Comparison of ENCODE assay signal across 17 cellular contexts in the genomic region with DNA sequence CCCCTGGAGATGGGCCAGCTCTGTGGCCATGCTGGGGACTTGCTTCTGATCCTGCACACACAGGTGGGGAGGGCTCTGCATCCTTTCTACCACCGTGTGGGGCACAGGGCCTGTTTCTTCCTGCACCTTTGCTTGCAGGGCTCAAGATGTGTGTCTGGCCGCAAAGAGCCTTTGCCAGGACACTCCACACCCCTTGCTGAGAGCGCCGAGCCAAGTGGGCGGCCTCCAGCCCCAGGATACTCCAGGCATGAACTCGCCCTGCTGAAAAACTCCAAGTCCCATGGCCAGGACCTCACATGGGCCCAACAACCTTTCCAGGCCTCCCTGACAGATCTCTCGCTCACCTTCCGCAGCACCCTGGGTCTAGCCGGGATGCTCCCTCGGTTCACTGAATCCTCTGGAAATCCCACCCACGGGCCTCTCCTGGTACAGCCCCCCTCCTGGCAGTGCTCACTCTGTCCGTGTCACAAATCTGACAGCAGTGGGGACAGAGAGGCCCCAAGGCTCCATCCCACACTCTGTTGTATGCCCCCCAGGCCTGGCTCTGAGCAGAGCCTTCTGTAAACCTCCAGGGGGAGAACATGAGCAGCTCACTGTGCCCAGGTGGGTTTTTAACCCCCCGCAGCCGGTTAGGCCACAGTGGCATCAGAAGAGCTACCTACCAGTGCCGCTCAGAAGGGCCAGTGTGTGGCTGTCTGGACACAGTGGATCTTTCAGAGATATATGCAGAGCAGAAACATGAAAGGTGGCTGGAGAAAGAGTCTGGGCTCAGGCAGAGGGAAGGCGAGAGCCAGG. TPM values are rescaled to one million over a fixed set of nuclear protein-coding genes. Genes with fewer than 3 reads are reported as not detected.
DNase-seq lines count a peak whose midpoint lies in the region; ATAC-seq and TF ChIP-seq lines count a peak whose summit lies in the region.
"Had no signal": no experiment of that assay in that cellular context is flagged by ENCODE, and none has a peak within 500 bp of the region (broad histone marks: within the 10 kb centered on the region; RNA-seq: fewer than 3 reads in every experiment).

No MANE protein-coding gene starts in this region.

- POLR2A ChIA-PET in PC-3 (lab: Charles Lee; ENCODE audit: unreplicated experiment) = no interaction called here

- H2AFZ ChIP-seq in DND-41 (ENCODE audit: low read depth, low read length) (no peak overlapping the region), PC-3 (ENCODE audit: low read length) (no peak overlapping the region)

- H3K4me1 Mint-ChIP-seq in neural crest cell = peaks cover 80% of the 10 kb centered on the region

- peak; percentile 7 for TF ChIP-seq CTCF in DND-41 (IDR thresholded peaks at IDR 0.05; ENCODE audit: borderline replicate concordance, extremely low read depth, low read length, poor library complexity, severe bottlenecking)
- TF ChIP-seq CTCF in PC-3 (conservative IDR thresholded peaks at IDR 0.05; ENCODE audit: low read depth, low read length) = peak; percentile 56
- peak; percentile 3 for TF ChIP-seq CTCF in epithelial cell of esophagus (IDR thresholded peaks at IDR 0.05; ENCODE audit: insufficient read depth, low read depth, low read length, missing control alignments)
- no peak for TF ChIP-seq CTCF in neural crest cell (conservative IDR thresholded peaks at IDR 0.05)

- no peak overlapping the region for H3K4me3 ChIP-seq in DND-41 (ENCODE audit: low read depth in 1 of 2, low read length in 2 of 2)
- H3K4me3 ChIP-seq in PC-3 (ENCODE audit: low read length) = no peak overlapping the region
- no peak overlapping the region for H3K4me3 ChIP-seq in epithelial cell of esophagus (ENCODE audit: low read length)
- H3K4me3 ChIP-seq: BLaER1 treated with 17β-estradiol and CSF1 and Interleukin-3, amounts not matched to agents 10 nM and 100 nM; psoas muscle had no signal

- H3K4me1 ChIP-seq in DND-41 (ENCODE audit: insufficient read depth, low read length) = no peaks in the 10 kb centered on the region
- peaks cover 40% of the 10 kb centered on the region for H3K4me1 ChIP-seq in PC-3 (ENCODE audit: insufficient read depth, low read length)

- H3K36me3 Mint-ChIP-seq in neural crest cell (ENCODE audit: low read depth) = no peaks in the 10 kb centered on the region

- ATAC-seq in DND-41 (ENCODE audit: insufficient read depth, low read depth) (peak; percentile 47; the same call in 2 of the 3 replicates), PC-3 (peak; percentile 8), HG02759 (IDR thresholded peaks at IDR 0.05; ENCODE audit: unreplicated experiment) (no peak), GM18909 (IDR thresholded peaks at IDR 0.05; ENCODE audit: poor library complexity, unreplicated experiment) (no peak)
- ATAC-seq: psoas muscle had no signal

- peak overlapping the region; percentile 72 for H3K4me3 Mint-ChIP-seq in neural crest cell

- H3K27ac ChIP-seq in DND-41 (ENCODE audit: low read length) (no peak overlapping the region), PC-3 (ENCODE audit: low read length) (peak overlapping the region; percentile 8)
- H3K27ac ChIP-seq: BLaER1 treated with 17β-estradiol and CSF1 and Interleukin-3, amounts not matched to agents 10 nM and 100 nM; foreskin keratinocyte; psoas muscle had no signal

- H3K9me3 ChIP-seq in DND-41 (ENCODE audit: insufficient read depth, low read length, severe bottlenecking) = no peaks in the 10 kb centered on the region
- H3K9me3 ChIP-seq in PC-3 (ENCODE audit: low read length) = no peaks in the 10 kb centered on the region
- H3K9me3 ChIP-seq: BLaER1 treated with 17β-estradiol and CSF1 and Interleukin-3, amounts not matched to agents 10 nM and 100 nM; psoas muscle had no signal

- BruUV-seq in PC-3 (replicated peaks; lab: Mats Ljungman, UMichigan) = no TSS peak

- intact Hi-C loops in PC-3 (cut with micrococcal nuclease) = no loop called here

- H3K9me2 ChIP-seq in PC-3 (replicated peaks; ENCODE audit: low read length) = no peaks in the 10 kb centered on the region

- H3K4me2 ChIP-seq in DND-41 (ENCODE audit: insufficient read depth, low read length) (no peak overlapping the region), PC-3 (ENCODE audit: low read length) (peak overlapping the region; percentile 1)

- H3K9ac ChIP-seq in DND-41 (ENCODE audit: low read depth, low read length) (no peak overlapping the region), PC-3 (ENCODE audit: low read length) (0 out of 2 replicates have a peak overlapping the region, but pooled peaks have one; percentile 5)

- DNase-seq in DND-41 (no peak), PC-3 (no peak), epithelial cell of esophagus (ENCODE audit: low read depth) (no peak), neural crest cell (ENCODE audit: low read depth, low spot score) (no peak), kidney glomerular epithelial cell (lab: John Stamatoyannopoulos, UW) (no peak), NCI-H2196 treated with DMSO at 0.1 percent for 48 hours (lab: John Stamatoyannopoulos, UW; ENCODE audit: unreplicated experiment) (no peak)
- DNase-seq: activated CD4-positive, alpha-beta T cell treated with anti-CD3 and anti-CD28 coated beads, Interleukin-2, amount 50 U/mL, for 1 hour; amniotic stem cell; DMS79; NCI-H446; psoas muscle; trophoblast cell had no signal

- H3F3A ChIP-seq in PC-3 (ENCODE audit: low read length, unreplicated experiment) = no peaks in the 10 kb centered on the region

- H3K27me3 ChIP-seq in DND-41 (ENCODE audit: insufficient read depth, low read length, poor library complexity) (no peaks in the 10 kb centered on the region), PC-3 (ENCODE audit: low read length) (no peaks in the 10 kb centered on the region)
- H3K27me3 ChIP-seq: BLaER1 treated with 17β-estradiol and CSF1 and Interleukin-3, amounts not matched to agents 10 nM and 100 nM; foreskin keratinocyte had no signal

- H3K79me2 ChIP-seq in DND-41 (ENCODE audit: insufficient read depth, low read length) = no peaks in the 10 kb centered on the region
- no peaks in the 10 kb centered on the region for H3K79me2 ChIP-seq in PC-3 (ENCODE audit: low read length)

- no peaks in the 10 kb centered on the region for H3K9me3 Mint-ChIP-seq in neural crest cell

- peak overlapping the region; percentile 99 for H3K27ac Mint-ChIP-seq in neural crest cell (ENCODE audit: unreplicated experiment)

- no peaks in the 10 kb centered on the region for H3K27me3 Mint-ChIP-seq in neural crest cell (ENCODE audit: low read depth)

- CTCF ChIA-PET in PC-3 (lab: Charles Lee) = no interaction called here

- peaks cover 46% of the 10 kb centered on the region for H4K20me1 ChIP-seq in DND-41 (ENCODE audit: insufficient read depth, low read length)
- no peaks in the 10 kb centered on the region for H4K20me1 ChIP-seq in PC-3 (ENCODE audit: low read length)

- H3K36me3 ChIP-seq in DND-41 (ENCODE audit: insufficient read depth, low read length) (peaks cover 71% of the 10 kb centered on the region), PC-3 (ENCODE audit: low read depth, low read length) (no peaks in the 10 kb centered on the region; the same call in 1 of the 2 replicates)

RNA-seq across cellular contexts. Expression of a gene that starts 11.8 kb away (rescaled TPM):
- total RNA-seq in PC-3 (2014; rRNA removed) = 98.7 and 113 TPM in 2 replicates
- 28.1 and 28.7 TPM in 2 replicates for total RNA-seq in neural crest cell

RNA-seq across cellular contexts. Expression of a gene that starts 28.7 kb away (rescaled TPM):
- not detected in 2 replicates for total RNA-seq in PC-3 (2014; rRNA removed)
- 23.6 and 25.2 TPM in 2 replicates for total RNA-seq in neural crest cell
- total RNA-seq: foreskin keratinocyte, mononuclear cell, psoas muscle had no signal

RNA-seq across cellular contexts. Expression of a gene that starts 36.9 kb away (rescaled TPM):
- total RNA-seq in PC-3 (2014; rRNA removed) (210 and 215 TPM in 2 replicates), neural crest cell (85.4 and 92.8 TPM in 2 replicates)

Comparison
In these comparisons a context has a peak if more than half of its experiments do, and no peak if none do; other contexts are left out.
1. ATAC-seq: peak in DND-41 (single experiment) and PC-3 (single experiment); none in HG02759 (single experiment) and GM18909 (single experiment).
2. RNA of a gene that starts 28.7 kb away (total RNA-seq): 23.6 to 25.2 TPM in neural crest cell; not detected in PC-3; every median in the first group is over 10 times any median in the second.